Comparison of ENCODE assay signal across 18 cellular contexts in the genomic region with DNA sequence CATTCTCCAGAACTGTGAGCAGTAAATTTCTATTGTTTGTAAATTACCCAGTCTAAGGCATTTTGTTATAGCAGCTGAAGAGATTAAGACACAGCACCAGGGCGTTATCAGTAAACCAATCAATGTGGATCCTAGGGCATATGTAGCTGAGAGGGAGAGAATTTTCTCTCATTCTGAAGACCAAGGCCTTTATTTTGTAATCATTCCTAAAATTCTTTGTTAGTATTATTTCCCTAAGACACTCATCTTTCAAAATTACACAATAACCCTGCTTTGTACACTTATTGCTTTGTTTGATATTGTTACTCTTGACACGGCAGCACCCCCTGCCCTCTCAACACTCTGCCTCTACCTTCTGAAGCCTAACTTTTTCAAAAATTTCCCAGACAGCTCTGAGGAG.
"Had no signal": no experiment of that assay in that cellular context is flagged by ENCODE, and none has a peak within 500 bp of the region (broad histone marks: within the 10 kb centered on the region; RNA-seq: fewer than 3 reads in every experiment).

No MANE protein-coding gene starts in this region.

- H3K27ac Mint-ChIP-seq: dendritic cell treated with granulocyte-macrophage colony-stimulating factor and Interleukin-4, amounts not matched to agents 40 ng/mL and 50 ng/mL, for 4 days; effector memory CD8-positive, alpha-beta T cell; naive thymus-derived CD8-positive, alpha-beta T cell; type B pancreatic cell had no signal

- H3K4me2 ChIP-seq: smooth muscle cell had no signal

- H3K9me3 ChIP-seq: esophagus muscularis mucosa, heart left ventricle, mucosa of descending colon, neutrophil, right atrium auricular region had no signal

- H3K27ac ChIP-seq: epithelial cell of prostate, esophagus muscularis mucosa, heart left ventricle, neutrophil, right atrium auricular region had no signal

- H3K27me3 ChIP-seq: esophagus muscularis mucosa, heart left ventricle, neutrophil, right atrium auricular region had no signal

- H3K4me1 ChIP-seq: esophagus muscularis mucosa, heart left ventricle, right atrium auricular region had no signal

- H3K36me3 Mint-ChIP-seq: naive thymus-derived CD8-positive, alpha-beta T cell; type B pancreatic cell had no signal

- H3K4me1 Mint-ChIP-seq: naive thymus-derived CD8-positive, alpha-beta T cell had no signal

- DNase-seq: effector memory CD8-positive, alpha-beta T cell; foreskin melanocyte; heart left ventricle; hippocampal formation; kidney glomerular epithelial cell; mammary epithelial cell; mucosa of descending colon; naive thymus-derived CD8-positive, alpha-beta T cell; posterior cingulate gyrus; stimulated activated CD4-positive, alpha-beta T cell treated with anti-CD3 and anti-CD28 coated beads, Interleukin-2, amount 100 ng/mL, for 48 hours; stimulated activated naive CD4-positive, alpha-beta T cell treated with Interleukin-2 at 50 U/mL for 16 hours had no signal

- H3K27me3 Mint-ChIP-seq: dendritic cell treated with granulocyte-macrophage colony-stimulating factor and Interleukin-4, amounts not matched to agents 40 ng/mL and 50 ng/mL, for 4 days had no signal

- H3K36me3 ChIP-seq: esophagus muscularis mucosa, heart left ventricle, neutrophil, right atrium auricular region had no signal

- H3K4me3 ChIP-seq: esophagus muscularis mucosa, heart left ventricle, mucosa of descending colon, right atrium auricular region, smooth muscle cell had no signal

- H3K4me3 Mint-ChIP-seq: dendritic cell treated with granulocyte-macrophage colony-stimulating factor and Interleukin-4, amounts not matched to agents 40 ng/mL and 50 ng/mL, for 4 days; effector memory CD8-positive, alpha-beta T cell; naive thymus-derived CD8-positive, alpha-beta T cell; type B pancreatic cell had no signal

- ATAC-seq: effector memory CD8-positive, alpha-beta T cell; heart left ventricle; mucosa of descending colon; naive thymus-derived CD8-positive, alpha-beta T cell had no signal

- H3K9me3 Mint-ChIP-seq: dendritic cell treated with granulocyte-macrophage colony-stimulating factor and Interleukin-4, amounts not matched to agents 40 ng/mL and 50 ng/mL, for 4 days; type B pancreatic cell had no signal
